Comparison of ENCODE assay signal across 23 cellular contexts in genomic region chr6:168640738-168641137, GRCh38.
DNase-seq lines count a peak whose midpoint lies in the region; ATAC-seq and TF ChIP-seq lines count a peak whose summit lies in the region.
"Had no signal": no experiment of that assay in that cellular context is flagged by ENCODE, and none has a peak within 500 bp of the region (broad histone marks: within the 10 kb centered on the region; RNA-seq: fewer than 3 reads in every experiment).

No MANE protein-coding gene starts in this region.

- no peak for TF ChIP-seq CTCF in fibroblast of villous mesenchyme (IDR thresholded peaks at IDR 0.05; ENCODE audit: insufficient read depth, low read depth, low read length)

- H3K4me3 ChIP-seq in adipocyte (ENCODE audit: low read length) (peak overlapping the region; percentile 60), fibroblast of villous mesenchyme (ENCODE audit: low read depth, low read length) (no peak overlapping the region), stomach smooth muscle (ENCODE audit: low read length in 2 of 2) (peak overlapping the region; percentile 8 to 44)
- H3K4me3 ChIP-seq: BLaER1, pancreas, right atrium auricular region had no signal

- ATAC-seq in HG03439 (IDR thresholded peaks at IDR 0.05; ENCODE audit: unreplicated experiment) (no peak), GM18517 (IDR thresholded peaks at IDR 0.05; ENCODE audit: unreplicated experiment) (no peak)
- ATAC-seq: activated T-cell treated with anti-CD3 and anti-CD28 coated beads, Interleukin-2, amount 50 U/mL, for 4 hours; stimulated activated naive B cell treated with anti-CD40 and anti-IgM and Interleukin-4, amounts not matched to agents 10 μg/mL and 1 μg/mL and 100 μg/mL, for 72 hours had no signal

- peak overlapping the region; percentile 62 for H3K27ac ChIP-seq in stomach smooth muscle (ENCODE audit: low read length)
- H3K27ac ChIP-seq: BLaER1, pancreas, right atrium auricular region, WERI-Rb-1 had no signal

- H3K36me3 ChIP-seq in adipocyte (ENCODE audit: control insufficient read depth, insufficient read depth, low read length, severe bottlenecking): no peaks in the 10 kb centered on the region
- peaks cover 7 to 10% of the 10 kb centered on the region in 2 donors for H3K36me3 ChIP-seq in stomach smooth muscle (ENCODE audit: control insufficient read depth in 2 of 2, insufficient read depth in 2 of 2, low read length in 2 of 2)
- H3K36me3 ChIP-seq: BLaER1, pancreas, right atrium auricular region, WERI-Rb-1 had no signal

- H3K4me1 ChIP-seq in adipocyte (ENCODE audit: control insufficient read depth, insufficient read depth, low read length) (peaks cover 25% of the 10 kb centered on the region), stomach smooth muscle (ENCODE audit: control insufficient read depth, insufficient read depth, low read length) (peaks cover 50% of the 10 kb centered on the region)
- H3K4me1 ChIP-seq: BLaER1, pancreas had no signal

- H3K9me3 ChIP-seq in adipocyte (ENCODE audit: control insufficient read depth, low read length) (no peaks in the 10 kb centered on the region), stomach smooth muscle (ENCODE audit: control insufficient read depth in 2 of 2, low read length in 2 of 2) (no peaks in the 10 kb centered on the region)
- H3K9me3 ChIP-seq: BLaER1, pancreas, right atrium auricular region had no signal

- in situ Hi-C loops in Caki2 (cut with HindIII; ENCODE audit: low pct_unique_long_range_greater_than_20kb, low sequenced_read_pairs): no loop called here

- DNase-seq in Caki2 (ENCODE audit: low read depth): peak; percentile 32
- DNase-seq in adipocyte (ENCODE audit: low read depth): no peak
- peak; percentile 21 for DNase-seq in fibroblast of villous mesenchyme (ENCODE audit: low read depth)
- DNase-seq in NCI-H345 (lab: John Stamatoyannopoulos, UW): no peak
- DNase-seq: activated CD4-positive, alpha-beta T cell treated with anti-CD3 and anti-CD28 coated beads, Interleukin-2, amount 10 ng/mL, durations not matched to agents 24 days and 14 days; activated gamma-delta T cell treated with Interleukin-2 at 50 U/mL for 16 hours; activated T-cell treated with anti-CD3 and anti-CD28 coated beads, Interleukin-2, amount 50 U/mL, for 4 hours; DND-41; foreskin fibroblast; KG1; mammary epithelial cell; MM.1S; NCI-H1436 treated with DMSO at 0.1 percent for 48 hours; NCI-H510A; pancreas; stimulated activated naive B cell treated with anti-CD40 and anti-IgM and Interleukin-4, amounts not matched to agents 10 μg/mL and 1 μg/mL and 100 μg/mL, for 72 hours; T-helper 9 cell; WERI-Rb-1 had no signal

- H3K27me3 ChIP-seq in adipocyte (replicated peaks; ENCODE audit: control insufficient read depth, insufficient read depth, low read length) (peaks cover 3% of the 10 kb centered on the region), stomach smooth muscle (ENCODE audit: control insufficient read depth in 1 of 2, insufficient read depth in 2 of 2, low read length in 2 of 2) (no peaks in the 10 kb centered on the region)
- H3K27me3 ChIP-seq: BLaER1, pancreas, right atrium auricular region had no signal

- peak overlapping the region; percentile 11 for H3K9ac ChIP-seq in adipocyte (ENCODE audit: low read length)
- peak overlapping the region in 1 of 2 donors; percentile 25 for H3K9ac ChIP-seq in stomach smooth muscle (ENCODE audit: low read length in 2 of 2)
- H3K9ac ChIP-seq: BLaER1 had no signal

Comparison
In these comparisons a context has a peak if more than half of its experiments do, and no peak if none do; other contexts are left out.
1. DNase-seq: peak in Caki2 (single experiment) and fibroblast of villous mesenchyme (single experiment); none in adipocyte (single experiment) and NCI-H345 (single experiment).